In the genomic region with DNA sequence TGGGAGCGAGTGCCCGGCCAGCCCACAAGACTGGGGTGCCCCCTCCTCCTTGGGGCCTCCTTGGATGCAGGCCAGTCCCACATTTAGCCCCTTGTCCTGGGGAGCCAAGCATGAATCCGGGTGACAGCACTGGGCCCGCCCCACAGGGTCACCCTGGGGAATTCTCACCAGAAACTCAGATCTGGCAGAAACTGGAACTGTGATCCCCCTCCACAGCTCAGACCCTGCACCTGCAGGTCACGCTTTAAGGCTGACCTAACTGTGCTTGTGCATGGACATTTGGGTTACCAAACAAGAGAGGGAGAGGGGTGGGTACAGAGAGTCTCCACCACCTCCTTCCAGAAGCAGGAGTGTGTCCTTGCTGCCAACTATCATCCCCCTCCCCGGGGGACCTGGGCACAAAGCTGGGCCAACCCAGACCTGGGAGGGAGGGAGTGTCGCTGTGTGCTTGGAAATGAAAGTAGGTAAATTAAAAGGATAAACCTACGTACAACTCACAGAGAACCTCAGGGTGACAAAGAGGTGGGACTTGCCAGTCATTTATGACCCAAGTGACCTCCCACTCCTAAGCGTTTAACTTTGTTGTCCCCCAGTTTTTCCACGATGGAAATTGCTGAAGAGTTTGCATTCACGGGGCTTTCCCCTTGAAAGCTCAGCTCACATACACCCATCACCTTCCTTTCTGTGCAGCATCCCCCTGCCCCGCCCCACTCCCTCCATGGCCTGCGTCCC, we compare ENCODE assay signal across 1 cellular context.
TF ChIP-seq lines count a peak whose summit lies in the region.

No MANE protein-coding gene starts in this region.

TF ChIP-seq in SK-N-SH treated with all-trans-retinoic acid at 6 μM for 48 hours, 23 proteins besides CTCF, POLR2A, EP300 and RAD21 (continued from another document):
- TF ChIP-seq, protein P1, sequence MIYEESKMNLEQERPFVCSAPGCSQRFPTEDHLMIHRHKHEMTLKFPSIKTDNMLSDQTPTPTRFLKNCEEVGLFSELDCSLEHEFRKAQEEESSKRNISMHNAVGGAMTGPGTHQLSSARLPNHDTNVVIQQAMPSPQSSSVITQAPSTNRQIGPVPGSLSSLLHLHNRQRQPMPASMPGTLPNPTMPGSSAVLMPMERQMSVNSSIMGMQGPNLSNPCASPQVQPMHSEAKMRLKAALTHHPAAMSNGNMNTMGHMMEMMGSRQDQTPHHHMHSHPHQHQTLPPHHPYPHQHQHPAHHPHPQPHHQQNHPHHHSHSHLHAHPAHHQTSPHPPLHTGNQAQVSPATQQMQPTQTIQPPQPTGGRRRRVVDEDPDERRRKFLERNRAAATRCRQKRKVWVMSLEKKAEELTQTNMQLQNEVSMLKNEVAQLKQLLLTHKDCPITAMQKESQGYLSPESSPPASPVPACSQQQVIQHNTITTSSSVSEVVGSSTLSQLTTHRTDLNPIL (CRISPR knock-in tag; IDR thresholded peaks at IDR 0.05; ENCODE audit: low read depth), result no peak
- TF ChIP-seq OSR1 (CRISPR knock-in tag; IDR thresholded peaks at IDR 0.05), result no peak
TF ChIP-seq in SK-N-SH treated with all-trans-retinoic acid at 6 μM for 48 hours: peak in this region for 0.
